Comparison of ENCODE assay signal across 1 cellular context in the genomic region with DNA sequence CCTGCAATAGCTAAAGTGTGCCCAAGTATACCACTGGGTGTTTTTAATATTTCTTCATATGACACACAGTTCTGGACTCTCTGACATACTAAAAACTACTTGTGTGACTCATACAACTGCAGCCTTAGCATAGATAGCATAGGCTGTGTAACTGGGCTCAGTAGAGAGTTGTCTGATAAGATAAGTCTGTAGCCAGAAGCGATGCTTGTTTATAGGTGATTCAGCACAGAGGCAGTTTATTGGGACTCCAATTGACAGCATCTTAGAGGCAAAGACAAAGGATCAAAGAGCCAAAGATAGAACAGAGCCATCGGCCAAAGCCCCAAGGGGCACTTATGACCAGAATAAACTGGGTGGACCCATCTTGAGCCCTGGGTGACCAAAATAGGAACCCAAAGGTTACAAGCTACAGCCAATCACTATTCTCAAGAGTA.
TF ChIP-seq lines count a peak whose summit lies in the region.

No MANE protein-coding gene starts in this region.

TF ChIP-seq in GM23338, 12 proteins besides CTCF, POLR2A, EP300 and RAD21 (continued from another document):
- TF ChIP-seq REST (IDR thresholded peaks at IDR 0.05; ENCODE audit: unreplicated experiment) (no peak), ZNF331 (CRISPR knock-in tag; IDR thresholded peaks at IDR 0.05; ENCODE audit: low read depth) (no peak)
